9 cellular contexts compared by ENCODE assay signal in the genomic region with DNA sequence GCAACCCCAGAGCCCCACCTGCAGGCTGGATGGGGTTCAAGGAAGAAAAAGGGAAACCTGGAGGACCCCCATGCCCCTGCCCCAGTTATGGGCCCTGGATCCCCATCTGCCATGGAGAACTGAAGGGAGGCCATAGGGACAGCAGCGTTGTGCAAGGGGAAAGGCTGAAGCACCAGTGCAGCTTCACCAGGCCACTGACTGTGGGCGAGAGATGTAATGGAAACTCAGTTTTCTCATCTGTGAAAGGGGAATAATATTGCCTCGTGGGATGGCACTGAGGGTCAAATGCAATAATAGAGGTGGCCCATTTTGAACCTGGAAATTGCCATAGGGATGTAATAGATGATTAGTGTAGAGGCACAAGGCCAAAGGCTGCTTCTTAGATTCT. TPM values are rescaled to one million over a fixed set of nuclear protein-coding genes. Genes with fewer than 3 reads are reported as not detected.
DNase-seq lines count a peak whose midpoint lies in the region; ATAC-seq, FAIRE-seq and TF ChIP-seq lines count a peak whose summit lies in the region.
"Had no signal": no experiment of that assay in that cellular context is flagged by ENCODE, and none has a peak within 500 bp of the region (broad histone marks: within the 10 kb centered on the region; RNA-seq: fewer than 3 reads in every experiment).

No MANE protein-coding gene starts in this region.

- peak overlapping the region; percentile 73 for H3K4me2 ChIP-seq in smooth muscle cell

- H3K36me3 ChIP-seq in KOPT-K1 (ENCODE audit: insufficient read depth, low read length) (peaks cover 20% of the 10 kb centered on the region), esophagus (ENCODE audit: control insufficient read depth in 2 of 2, insufficient read depth in 2 of 2, low read length in 1 of 2) (no peaks in the 10 kb centered on the region), smooth muscle cell (ENCODE audit: low read depth) (no peaks in the 10 kb centered on the region), thyroid gland (no peaks in the 10 kb centered on the region)

- no peak for ATAC-seq in GM19035 (IDR thresholded peaks at IDR 0.05; ENCODE audit: unreplicated experiment)

- intact Hi-C loops in thyroid gland (cut with DNase I), result no loop called here

- H3K4me3 ChIP-seq in esophagus (ENCODE audit: low read depth in 1 of 2, low read length in 2 of 2) (no peak overlapping the region), smooth muscle cell (no peak overlapping the region), thyroid gland (replicated peaks in 1 of 3) (no peak overlapping the region)

- H3K27me3 ChIP-seq in esophagus (ENCODE audit: control insufficient read depth in 1 of 2, insufficient read depth in 2 of 2, low read length in 2 of 2), result no peaks in the 10 kb centered on the region
- no peaks in the 10 kb centered on the region for H3K27me3 ChIP-seq in smooth muscle cell (ENCODE audit: low read depth)
- H3K27me3 ChIP-seq in thyroid gland, result no peaks in the 10 kb centered on the region

- H3F3A ChIP-seq in smooth muscle cell (ENCODE audit: low read depth), result peaks cover 16% of the 10 kb centered on the region

- 0 out of 2 replicates have a peak, but pooled peaks have one; percentile 4 for TF ChIP-seq POLR2A in GM12891 (IDR thresholded peaks at IDR 0.05; ENCODE audit: low read depth, low read length)
- no peak for TF ChIP-seq POLR2A in thyroid gland (IDR thresholded peaks at IDR 0.05)

- H3K4me1 ChIP-seq in esophagus (ENCODE audit: control insufficient read depth in 2 of 2, insufficient read depth in 2 of 2, low read length in 1 of 2), result peaks cover 5 to 6% of the 10 kb centered on the region in 2 donors
- peaks cover 17% of the 10 kb centered on the region for H3K4me1 ChIP-seq in smooth muscle cell (ENCODE audit: low read depth)
- H3K4me1 ChIP-seq in thyroid gland, result peaks cover 0 to under 1% of the 10 kb centered on the region in 2 donors

- DNase-seq in GM12891 (ENCODE audit: insufficient read length, low spot score) (no peak), smooth muscle cell (lab: John Stamatoyannopoulos, UW; ENCODE audit: unreplicated experiment) (no peak), NCI-H1436 (lab: John Stamatoyannopoulos, UW) (no peak), thyroid gland (no peak)
- DNase-seq in NK-92 treated with Interleukin-12 subunit alpha and Interleukin-12 subunit beta, amount 100 ng/mL, for 24 hours (lab: John Stamatoyannopoulos, UW), result no peak

- 69 to 72% methylated on average over 3 of the region's 3 CpGs for WGBS in esophagus, 2 donors
- 88% methylated on average over 3 of the region's 3 CpGs for WGBS in smooth muscle cell (ENCODE audit: low lambda C conversion rate)
- 80 to 87% methylated on average over 3 of the region's 3 CpGs for WGBS in thyroid gland, 2 donors

- H3K9me3 ChIP-seq in KOPT-K1 (ENCODE audit: insufficient read depth, low read length, poor library complexity, severe bottlenecking) (no peaks in the 10 kb centered on the region), esophagus (ENCODE audit: control insufficient read depth in 2 of 2, insufficient read depth in 1 of 2, low read depth in 1 of 2, low read length in 1 of 2) (no peaks in the 10 kb centered on the region), smooth muscle cell (replicated peaks; ENCODE audit: low read depth) (no peaks in the 10 kb centered on the region), thyroid gland (no peaks in the 10 kb centered on the region)

- H3K27ac ChIP-seq in KOPT-K1 (ENCODE audit: low read depth, low read length, poor library complexity, severe bottlenecking) (peak overlapping the region; percentile 99), esophagus (ENCODE audit: low read depth in 2 of 2, low read length in 1 of 2) (peak overlapping the region; percentile 67 to 82), smooth muscle cell (ENCODE audit: low read depth) (peak overlapping the region; percentile 85), thyroid gland (peak overlapping the region in 1 of 3 donors; percentile 30)

- no peaks in the 10 kb centered on the region for H4K20me1 ChIP-seq in smooth muscle cell (ENCODE audit: low read depth)

- H2AFZ ChIP-seq in smooth muscle cell (ENCODE audit: low read depth), result no peak overlapping the region

- H3K9ac ChIP-seq in smooth muscle cell (ENCODE audit: low read depth), result no peak overlapping the region

- FAIRE-seq in GM12891 (lab: Jason Lieb, UNC), result peak; percentile 31
- FAIRE-seq: endometrium had no signal

- no peaks in the 10 kb centered on the region for H3K79me2 ChIP-seq in smooth muscle cell (ENCODE audit: low read depth)

- TF ChIP-seq CTCF in smooth muscle cell (IDR thresholded peaks at IDR 0.05; ENCODE audit: borderline replicate concordance, insufficient read depth, poor library complexity, severe bottlenecking) (no peak), thyroid gland (IDR thresholded peaks at IDR 0.05) (no peak)

TF ChIP-seq in GM12891, 5 proteins besides CTCF, POLR2A, EP300 and RAD21:
- peak; percentile 18 for TF ChIP-seq POLR2AphosphoS5 (IDR thresholded peaks at IDR 0.05; ENCODE audit: low read depth, low read length)
- no peak for TF ChIP-seq TAF1 (IDR thresholded peaks at IDR 0.05; ENCODE audit: low read depth, low read length)

RNA-seq across cellular contexts. Expression of a gene that starts 9.9 kb away (rescaled TPM):
- 11.0 TPM for polyA plus RNA-seq in GM12891 (2012; ENCODE audit: low read depth, missing spikeins)
- 10 to 100 TPM in 1 of 2 donors, 1 to 10 TPM in 1; 7.3 to 14.9 TPM for polyA plus RNA-seq in esophagus
- 4.3 and 7.0 TPM in 2 replicates for total RNA-seq in smooth muscle cell
- polyA plus RNA-seq in smooth muscle cell, result 11.7 and 18.3 TPM in 2 replicates
- total RNA-seq in thyroid gland, result 10 to 100 TPM; 19.5 to 35.4 (median 22.1) TPM

RNA-seq across cellular contexts. Expression of a gene that starts 13.6 kb away (rescaled TPM):
- polyA plus RNA-seq in GM12891 (2012; ENCODE audit: low read depth, missing spikeins), result 122 TPM
- 10 to 100 TPM; 39.9 to 80.8 TPM for polyA plus RNA-seq in esophagus
- 58.5 and 66.1 TPM in 2 replicates for total RNA-seq in smooth muscle cell
- polyA plus RNA-seq in smooth muscle cell, result 92.4 and 107 TPM in 2 replicates
- 10 to 100 TPM; 38.2 to 56.3 (median 44.2) TPM for total RNA-seq in thyroid gland

RNA-seq across cellular contexts. Expression of a gene that starts 57.7 kb away (rescaled TPM):
- 0.15 TPM for polyA plus RNA-seq in GM12891 (2012; ENCODE audit: low read depth, missing spikeins)
- polyA plus RNA-seq in esophagus (under 1 TPM in 1 of 2 donors, not detected in 1; 0.02 TPM), smooth muscle cell (0.09 TPM in 1 of 2 replicates, not detected in the other)
- total RNA-seq in smooth muscle cell (not detected in 2 replicates), thyroid gland (under 1 TPM in 2 of 4 donors, not detected in 2; 0.24 to 0.45 TPM)
